13 cellular contexts compared by ENCODE assay signal in genomic region chr11:91158297-91158696, GRCh38.
A peak's percentile ranks its signal among the peaks of the same experiment; 100 is the strongest.
DNase-seq lines count a peak whose midpoint lies in the region; ATAC-seq and TF ChIP-seq lines count a peak whose summit lies in the region.
"Had no signal": no experiment of that assay in that cellular context is flagged by ENCODE, and none has a peak within 500 bp of the region (broad histone marks: within the 10 kb centered on the region; RNA-seq: fewer than 3 reads in every experiment).

No MANE protein-coding gene starts in this region.

- no peak overlapping the region for H3K23ac ChIP-seq in mesendoderm (ENCODE audit: low read length)

- no peak for ATAC-seq in PC-3
- ATAC-seq: GM12878 had no signal

- peaks cover 30% of the 10 kb centered on the region for H3K4me1 ChIP-seq in PC-3 (ENCODE audit: insufficient read depth, low read length)
- peaks cover 2% of the 10 kb centered on the region for H3K4me1 ChIP-seq in mesendoderm (ENCODE audit: control insufficient read depth, low read depth, low read length)
- H3K4me1 ChIP-seq in spleen, result no peaks in the 10 kb centered on the region

- CTCF ChIA-PET in PC-3 (lab: Charles Lee), result no interaction called here

- H2BK15ac ChIP-seq in mesendoderm (replicated peaks; ENCODE audit: low read depth), result no peak overlapping the region

- POLR2A ChIA-PET in PC-3 (lab: Charles Lee; ENCODE audit: unreplicated experiment), result no interaction called here

- no peak overlapping the region for H3K4ac ChIP-seq in mesendoderm (ENCODE audit: low read depth, low read length)

- H4K5ac ChIP-seq in mesendoderm (ENCODE audit: low read length), result no peak overlapping the region

- H3K4me2 ChIP-seq in PC-3 (ENCODE audit: low read length) (peak overlapping the region; percentile 42), mesendoderm (ENCODE audit: low read length) (no peak overlapping the region)

- no peaks in the 10 kb centered on the region for H3K79me1 ChIP-seq in mesendoderm (ENCODE audit: low read length)

- no peak overlapping the region for H2AFZ ChIP-seq in PC-3 (ENCODE audit: low read length)

- TF ChIP-seq POLR2A in spleen (IDR thresholded peaks at IDR 0.05), result no peak

- H3K9me2 ChIP-seq in PC-3 (replicated peaks; ENCODE audit: low read length), result no peaks in the 10 kb centered on the region

- H3F3A ChIP-seq in PC-3 (ENCODE audit: low read length, unreplicated experiment), result no peaks in the 10 kb centered on the region

- H2BK5ac ChIP-seq in mesendoderm (ENCODE audit: low read length), result no peak overlapping the region

- no peak overlapping the region for H3K18ac ChIP-seq in mesendoderm (ENCODE audit: low read length)

- H2BK120ac ChIP-seq in mesendoderm (ENCODE audit: low read depth, low read length), result no peak overlapping the region

- WGBS in mesendoderm (ENCODE audit: extremely low coverage, insufficient coverage, low lambda C conversion rate), result no CpG with 5 or more reads among the region's 1 CpG
- 38 to 64% (median 56%) methylated on average over 1 of the region's 1 CpG for WGBS in spleen, 5 donors

- no peaks in the 10 kb centered on the region for H3K27me3 ChIP-seq in PC-3 (ENCODE audit: low read length)
- no peaks in the 10 kb centered on the region for H3K27me3 ChIP-seq in mesendoderm (ENCODE audit: insufficient read depth, low read length, poor library complexity)
- H3K27me3 ChIP-seq in spleen (replicated peaks in 1 of 7), result no peaks in the 10 kb centered on the region

- H3K27ac ChIP-seq in PC-3 (ENCODE audit: low read length) (peak overlapping the region; percentile 19), mesendoderm (ENCODE audit: low read depth, low read length) (no peak overlapping the region), spleen (no peak overlapping the region)

- H2AK5ac ChIP-seq in mesendoderm (ENCODE audit: low read length), result no peak overlapping the region

- no peak overlapping the region for H3K56ac ChIP-seq in mesendoderm (ENCODE audit: low read length)

- H3K79me2 ChIP-seq in PC-3 (ENCODE audit: low read length), result no peaks in the 10 kb centered on the region
- no peaks in the 10 kb centered on the region for H3K79me2 ChIP-seq in mesendoderm (ENCODE audit: control insufficient read depth, insufficient read depth, low read length)

- H4K20me1 ChIP-seq in PC-3 (ENCODE audit: low read length), result no peaks in the 10 kb centered on the region

- BruUV-seq in PC-3 (replicated peaks; lab: Mats Ljungman, UMichigan), result no TSS peak

- TF ChIP-seq CTCF in PC-3 (conservative IDR thresholded peaks at IDR 0.05; ENCODE audit: low read depth, low read length) (no peak), spleen (IDR thresholded peaks at IDR 0.05 in 8 of 11, conservative IDR thresholded peaks at IDR 0.05 in 3 of 11) (no peak)

- H4K8ac ChIP-seq in mesendoderm (ENCODE audit: low read depth, low read length), result no peak overlapping the region

- H3K9ac ChIP-seq in PC-3 (ENCODE audit: low read length), result no peak overlapping the region
- H3K9ac ChIP-seq in mesendoderm (ENCODE audit: low read length), result no peak overlapping the region

- no peaks in the 10 kb centered on the region for H3K36me3 ChIP-seq in PC-3 (ENCODE audit: low read depth, low read length)
- H3K36me3 ChIP-seq in mesendoderm (ENCODE audit: control insufficient read depth, insufficient read depth, low read length), result no peaks in the 10 kb centered on the region
- H3K36me3 ChIP-seq in spleen, result no peaks in the 10 kb centered on the region

- intact Hi-C loops in PC-3 (cut with micrococcal nuclease) (no loop called here), spleen (cut with DNase I; ENCODE audit: low total_unique reads) (no loop called here)

- H3K9me3 ChIP-seq in PC-3 (ENCODE audit: low read length), result no peaks in the 10 kb centered on the region
- peaks cover 0 to 10% (median 1%) of the 10 kb centered on the region in 8 donors for H3K9me3 ChIP-seq in spleen

- DNase-seq in NCI-H2171 treated with DMSO at 0.1 percent for 48 hours (lab: John Stamatoyannopoulos, UW) (peak; percentile 26), NCI-H2171 (lab: John Stamatoyannopoulos, UW) (no peak), COR-L47 (lab: John Stamatoyannopoulos, UW) (peak; percentile 24), PC-3 (peak; percentile 6), mesendoderm (peak; percentile 5), spleen (no peak)
- no peak for DNase-seq in activated naive CD4-positive, alpha-beta T cell treated with Interleukin-2 at 50 U/mL for 16 hours
- DNase-seq: 8988T; C1 segment of cervical spinal cord; CD4-positive, alpha-beta T cell; DMS79; HFFc6 had no signal

- H3K4me3 ChIP-seq in PC-3 (ENCODE audit: low read length) (no peak overlapping the region), mesendoderm (ENCODE audit: low read length) (no peak overlapping the region), spleen (no peak overlapping the region)
- H3K4me3 ChIP-seq: GM12878 had no signal

Comparison
In these comparisons a context has a peak if more than half of its experiments do, and no peak if none do; other contexts are left out.
1. DNase-seq: peak in NCI-H2171 treated with DMSO at 0.1 percent for 48 hours (single experiment), COR-L47 (single experiment), PC-3 (single experiment) and mesendoderm (single experiment); none in NCI-H2171 (single experiment), spleen (single experiment) and activated naive CD4-positive, alpha-beta T cell treated with Interleukin-2 at 50 U/mL for 16 hours (single experiment).